26 cellular contexts compared by ENCODE assay signal in genomic region chr3:176647988-176648387, GRCh38.
"Had no signal": no experiment of that assay in that cellular context is flagged by ENCODE, and none has a peak within 500 bp of the region (broad histone marks: within the 10 kb centered on the region; RNA-seq: fewer than 3 reads in every experiment).

No MANE protein-coding gene starts in this region.

- H3K9me3 ChIP-seq: colonic mucosa, esophagus squamous epithelium, gastrocnemius medialis, left lung, lower lobe of right lung, mucosa of descending colon had no signal

- H3K27me3 ChIP-seq: colonic mucosa, esophagus squamous epithelium, gastrocnemius medialis, heart right ventricle, left lung had no signal

- H3K4me3 ChIP-seq: colonic mucosa, esophagus squamous epithelium, gastrocnemius medialis, heart right ventricle, left lung, lower lobe of right lung, mucosa of descending colon had no signal

- H3K4me1 ChIP-seq: colonic mucosa, esophagus squamous epithelium, gastrocnemius medialis, heart right ventricle, left lung, lower lobe of right lung had no signal

- ATAC-seq: effector memory CD8-positive, alpha-beta T cell; esophagus mucosa; gastrocnemius medialis; heart right ventricle; left cardiac atrium; left lung; left ventricle myocardium superior; lower lobe of right lung; mucosa of descending colon had no signal

- H3K36me3 ChIP-seq: colonic mucosa, esophagus squamous epithelium, gastrocnemius medialis, heart right ventricle, left lung, lower lobe of right lung had no signal

- H3K27ac ChIP-seq: colonic mucosa, epithelial cell of prostate, esophagus squamous epithelium, gastrocnemius medialis, heart right ventricle, left lung, lower lobe of right lung had no signal

- DNase-seq: colonic mucosa; cortex of kidney; effector CD8-positive, alpha-beta T cell; effector memory CD8-positive, alpha-beta T cell; endodermal cell; erythroblast; esophagus squamous epithelium; foreskin fibroblast; foreskin melanocyte; gastrocnemius medialis; glutamatergic neuron; head of caudate nucleus; heart right ventricle; hippocampal formation; left cardiac atrium; left lung; left ventricle myocardium superior; lower lobe of right lung; mesenchymal stem cell; mucosa of descending colon; naive B cell had no signal

- FAIRE-seq: endometrium, islet of Langerhans, keratinocyte had no signal
